1 cellular context compared by ENCODE assay signal in the genomic region with DNA sequence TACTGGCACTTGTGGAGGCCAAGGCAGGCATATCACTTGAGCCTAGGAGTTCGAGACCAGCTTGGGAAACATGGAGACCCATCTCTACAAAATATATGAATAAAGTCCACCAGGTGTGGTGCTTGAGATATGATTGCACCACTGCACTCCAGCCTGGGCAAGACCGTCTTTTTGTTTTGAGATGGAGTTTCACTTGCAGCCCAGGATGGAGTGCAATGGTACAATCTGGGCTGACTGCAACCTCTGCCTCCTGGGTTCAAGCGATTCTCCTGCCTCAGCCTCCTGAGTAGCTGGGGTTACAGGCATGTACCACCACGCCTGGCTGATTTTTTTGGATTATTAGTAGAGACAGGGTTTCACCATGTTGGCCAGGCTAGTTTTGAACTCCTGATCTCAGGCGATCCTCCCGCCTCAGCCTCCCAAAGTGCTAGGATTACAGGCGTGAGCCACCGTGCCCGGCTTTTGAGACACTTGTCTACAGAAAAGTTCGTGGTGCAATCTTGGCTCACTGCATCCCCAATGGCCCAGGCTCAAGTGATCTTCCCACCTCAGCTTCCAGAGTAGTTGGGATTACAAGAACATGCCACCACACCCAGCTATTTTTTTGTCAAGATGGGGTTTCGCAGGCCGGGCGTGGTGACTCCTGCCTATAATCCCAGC.
TF ChIP-seq lines count a peak whose summit lies in the region.

No MANE protein-coding gene starts in this region.

TF ChIP-seq in K562, 482 proteins besides CTCF, POLR2A, EP300 and RAD21:
- TF ChIP-seq SUPT5H (IDR thresholded peaks at IDR 0.05) (peak; percentile 81), POLR2B (IDR thresholded peaks at IDR 0.05; ENCODE audit: low read depth, partially characterized antibody) (peak; percentile 70), ZNF551 (CRISPR knock-in tag; IDR thresholded peaks at IDR 0.05) (peak; percentile 71; the same call in 1 of the 2 replicates), POLR2AphosphoS2 (IDR thresholded peaks at IDR 0.05; ENCODE audit: low read length) (0 out of 2 replicates have a peak, but pooled peaks have one; percentile 73), SMAD1 (IDR thresholded peaks at IDR 0.05; ENCODE audit: low read depth, low read length, partially characterized antibody) (no peak), CSDE1 (IDR thresholded peaks at IDR 0.05) (no peak), EWSR1 (IDR thresholded peaks at IDR 0.05; ENCODE audit: borderline replicate concordance, low read depth, partially characterized antibody) (peak; percentile 75), SIN3A (IDR thresholded peaks at IDR 0.05; ENCODE audit: borderline replicate concordance in 2 of 2, control insufficient read depth in 1 of 2, low read depth in 2 of 2, low read length in 2 of 2) (0 out of 4 replicates have a peak, but pooled peaks of 1 of the 2 experiments have one; percentile 40), PML (IDR thresholded peaks at IDR 0.05; ENCODE audit: low read length) (0 out of 2 replicates have a peak, but pooled peaks have one; percentile 38), HDAC1 (IDR thresholded peaks at IDR 0.05) (no peak), NFIC (IDR thresholded peaks at IDR 0.05) (0 out of 2 replicates have a peak, but pooled peaks have one; percentile 6), CHD1 (IDR thresholded peaks at IDR 0.05; ENCODE audit: low read length) (no peak), ELF4 (CRISPR knock-in tag; IDR thresholded peaks at IDR 0.05) (0 out of 2 replicates have a peak, but pooled peaks have one; percentile 27), MBD2 (IDR thresholded peaks at IDR 0.05; ENCODE audit: borderline replicate concordance, low read depth) (0 out of 2 replicates have a peak, but pooled peaks have one; percentile 32), BMI1 (IDR thresholded peaks at IDR 0.05; ENCODE audit: low read length) (no peak), IRF2 (CRISPR knock-in tag; IDR thresholded peaks at IDR 0.05) (no peak), ILF3 (IDR thresholded peaks at IDR 0.05; ENCODE audit: borderline replicate concordance) (no peak), OTX1 (CRISPR knock-in tag; IDR thresholded peaks at IDR 0.05) (0 out of 2 replicates have a peak, but pooled peaks have one; percentile 52), ZNF239 (CRISPR knock-in tag; IDR thresholded peaks at IDR 0.05) (no peak), DPF2 (IDR thresholded peaks at IDR 0.05) (no peak)
- TF ChIP-seq, protein P1, sequence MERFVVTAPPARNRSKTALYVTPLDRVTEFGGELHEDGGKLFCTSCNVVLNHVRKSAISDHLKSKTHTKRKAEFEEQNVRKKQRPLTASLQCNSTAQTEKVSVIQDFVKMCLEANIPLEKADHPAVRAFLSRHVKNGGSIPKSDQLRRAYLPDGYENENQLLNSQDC (CRISPR knock-in tag; IDR thresholded peaks at IDR 0.05): no peak
- TF ChIP-seq, protein P2, sequence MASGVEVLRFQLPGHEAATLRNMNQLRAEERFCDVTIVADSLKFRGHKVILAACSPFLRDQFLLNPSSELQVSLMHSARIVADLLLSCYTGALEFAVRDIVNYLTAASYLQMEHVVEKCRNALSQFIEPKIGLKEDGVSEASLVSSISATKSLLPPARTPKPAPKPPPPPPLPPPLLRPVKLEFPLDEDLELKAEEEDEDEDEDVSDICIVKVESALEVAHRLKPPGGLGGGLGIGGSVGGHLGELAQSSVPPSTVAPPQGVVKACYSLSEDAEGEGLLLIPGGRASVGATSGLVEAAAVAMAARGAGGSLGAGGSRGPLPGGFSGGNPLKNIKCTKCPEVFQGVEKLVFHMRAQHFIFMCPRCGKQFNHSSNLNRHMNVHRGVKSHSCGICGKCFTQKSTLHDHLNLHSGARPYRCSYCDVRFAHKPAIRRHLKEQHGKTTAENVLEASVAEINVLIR (CRISPR knock-in tag; IDR thresholded peaks at IDR 0.05): no peak
- TF ChIP-seq, protein P3, sequence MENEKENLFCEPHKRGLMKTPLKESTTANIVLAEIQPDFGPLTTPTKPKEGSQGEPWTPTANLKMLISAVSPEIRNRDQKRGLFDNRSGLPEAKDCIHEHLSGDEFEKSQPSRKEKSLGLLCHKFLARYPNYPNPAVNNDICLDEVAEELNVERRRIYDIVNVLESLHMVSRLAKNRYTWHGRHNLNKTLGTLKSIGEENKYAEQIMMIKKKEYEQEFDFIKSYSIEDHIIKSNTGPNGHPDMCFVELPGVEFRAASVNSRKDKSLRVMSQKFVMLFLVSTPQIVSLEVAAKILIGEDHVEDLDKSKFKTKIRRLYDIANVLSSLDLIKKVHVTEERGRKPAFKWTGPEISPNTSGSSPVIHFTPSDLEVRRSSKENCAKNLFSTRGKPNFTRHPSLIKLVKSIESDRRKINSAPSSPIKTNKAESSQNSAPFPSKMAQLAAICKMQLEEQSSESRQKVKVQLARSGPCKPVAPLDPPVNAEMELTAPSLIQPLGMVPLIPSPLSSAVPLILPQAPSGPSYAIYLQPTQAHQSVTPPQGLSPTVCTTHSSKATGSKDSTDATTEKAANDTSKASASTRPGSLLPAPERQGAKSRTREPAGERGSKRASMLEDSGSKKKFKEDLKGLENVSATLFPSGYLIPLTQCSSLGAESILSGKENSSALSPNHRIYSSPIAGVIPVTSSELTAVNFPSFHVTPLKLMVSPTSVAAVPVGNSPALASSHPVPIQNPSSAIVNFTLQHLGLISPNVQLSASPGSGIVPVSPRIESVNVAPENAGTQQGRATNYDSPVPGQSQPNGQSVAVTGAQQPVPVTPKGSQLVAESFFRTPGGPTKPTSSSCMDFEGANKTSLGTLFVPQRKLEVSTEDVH (IDR thresholded peaks at IDR 0.05; ENCODE audit: low read depth, partially characterized antibody): peak; percentile 29
- TF ChIP-seq, protein P4, sequence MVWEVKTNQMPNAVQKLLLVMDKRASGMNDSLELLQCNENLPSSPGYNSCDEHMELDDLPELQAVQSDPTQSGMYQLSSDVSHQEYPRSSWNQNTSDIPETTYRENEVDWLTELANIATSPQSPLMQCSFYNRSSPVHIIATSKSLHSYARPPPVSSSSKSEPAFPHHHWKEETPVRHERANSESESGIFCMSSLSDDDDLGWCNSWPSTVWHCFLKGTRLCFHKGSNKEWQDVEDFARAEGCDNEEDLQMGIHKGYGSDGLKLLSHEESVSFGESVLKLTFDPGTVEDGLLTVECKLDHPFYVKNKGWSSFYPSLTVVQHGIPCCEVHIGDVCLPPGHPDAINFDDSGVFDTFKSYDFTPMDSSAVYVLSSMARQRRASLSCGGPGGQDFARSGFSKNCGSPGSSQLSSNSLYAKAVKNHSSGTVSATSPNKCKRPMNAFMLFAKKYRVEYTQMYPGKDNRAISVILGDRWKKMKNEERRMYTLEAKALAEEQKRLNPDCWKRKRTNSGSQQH (CRISPR knock-in tag; IDR thresholded peaks at IDR 0.05): 0 out of 2 replicates have a peak, but pooled peaks have one; percentile 7
- TF ChIP-seq, protein P5, sequence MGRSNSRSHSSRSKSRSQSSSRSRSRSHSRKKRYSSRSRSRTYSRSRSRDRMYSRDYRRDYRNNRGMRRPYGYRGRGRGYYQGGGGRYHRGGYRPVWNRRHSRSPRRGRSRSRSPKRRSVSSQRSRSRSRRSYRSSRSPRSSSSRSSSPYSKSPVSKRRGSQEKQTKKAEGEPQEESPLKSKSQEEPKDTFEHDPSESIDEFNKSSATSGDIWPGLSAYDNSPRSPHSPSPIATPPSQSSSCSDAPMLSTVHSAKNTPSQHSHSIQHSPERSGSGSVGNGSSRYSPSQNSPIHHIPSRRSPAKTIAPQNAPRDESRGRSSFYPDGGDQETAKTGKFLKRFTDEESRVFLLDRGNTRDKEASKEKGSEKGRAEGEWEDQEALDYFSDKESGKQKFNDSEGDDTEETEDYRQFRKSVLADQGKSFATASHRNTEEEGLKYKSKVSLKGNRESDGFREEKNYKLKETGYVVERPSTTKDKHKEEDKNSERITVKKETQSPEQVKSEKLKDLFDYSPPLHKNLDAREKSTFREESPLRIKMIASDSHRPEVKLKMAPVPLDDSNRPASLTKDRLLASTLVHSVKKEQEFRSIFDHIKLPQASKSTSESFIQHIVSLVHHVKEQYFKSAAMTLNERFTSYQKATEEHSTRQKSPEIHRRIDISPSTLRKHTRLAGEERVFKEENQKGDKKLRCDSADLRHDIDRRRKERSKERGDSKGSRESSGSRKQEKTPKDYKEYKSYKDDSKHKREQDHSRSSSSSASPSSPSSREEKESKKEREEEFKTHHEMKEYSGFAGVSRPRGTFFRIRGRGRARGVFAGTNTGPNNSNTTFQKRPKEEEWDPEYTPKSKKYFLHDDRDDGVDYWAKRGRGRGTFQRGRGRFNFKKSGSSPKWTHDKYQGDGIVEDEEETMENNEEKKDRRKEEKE (IDR thresholded peaks at IDR 0.05; ENCODE audit: borderline replicate concordance in 1 of 2, control insufficient read depth in 1 of 2, low read depth in 2 of 2, low read length in 1 of 2): no peak
